Comparison of ENCODE assay signal across 10 cellular contexts in genomic region chr1:222093518-222093917, GRCh38.
"Had no signal": no experiment of that assay in that cellular context is flagged by ENCODE, and none has a peak within 500 bp of the region (broad histone marks: within the 10 kb centered on the region; RNA-seq: fewer than 3 reads in every experiment).

No MANE protein-coding gene starts in this region.

- DNase-seq: GM23248, GOT3, H7, HFFc6, IMR-90, KG1 had no signal

- H3K4me3 Mint-ChIP-seq: HFFc6 had no signal

- H3K9me3 Mint-ChIP-seq: HFFc6 had no signal

- ATAC-seq: HCT116, K562 had no signal

- H3K27ac Mint-ChIP-seq: HFFc6 had no signal

- FAIRE-seq: K562 had no signal

- H3K9me3 ChIP-seq: HAP-1 had no signal

- H3K4me1 ChIP-seq: HAP-1 had no signal

- H3K4me3 ChIP-seq: GM23248, HAP-1, K562 had no signal

- H3K36me3 ChIP-seq: HAP-1 had no signal

- H3K27ac ChIP-seq: GM23248, HL-60 had no signal
